Comparison of ENCODE assay signal across 1 cellular context in the genomic region with DNA sequence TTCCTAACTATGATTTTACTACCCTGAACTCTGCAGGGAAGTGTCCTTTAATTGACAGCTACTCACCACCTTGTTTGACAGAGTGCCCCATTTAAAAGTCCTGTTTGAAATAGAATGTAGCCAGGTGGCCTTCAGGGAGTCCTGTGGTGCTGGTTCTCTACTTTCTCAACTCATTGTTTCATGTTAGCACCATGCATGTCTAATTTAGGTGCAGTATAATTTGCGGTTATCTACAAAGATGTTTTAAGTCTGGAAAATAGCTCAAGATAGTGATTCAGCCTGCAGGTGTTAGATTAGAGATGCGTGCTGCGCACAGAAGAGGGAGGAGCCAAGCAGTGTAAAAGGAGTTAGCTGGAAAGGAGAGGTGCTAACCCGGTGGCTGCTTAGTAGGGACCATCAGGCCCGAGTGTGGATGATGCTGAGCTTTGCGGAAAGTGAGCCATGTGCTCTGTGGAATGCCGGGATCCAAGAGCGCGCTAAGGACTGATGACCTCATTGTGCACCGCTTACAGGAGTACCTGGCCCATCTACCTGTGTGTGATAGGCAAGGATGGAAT.
TF ChIP-seq lines count a peak whose summit lies in the region.

No MANE protein-coding gene starts in this region.

TF ChIP-seq in K562, 482 proteins besides CTCF, POLR2A, EP300 and RAD21 (continued from another document and continues in another):
- peak; percentile 60; the same call in 1 of the 2 replicates for TF ChIP-seq SMARCE1 (IDR thresholded peaks at IDR 0.05)
- TF ChIP-seq ZEB2 (IDR thresholded peaks at IDR 0.05): peak; percentile 80; the same call in 1 of the 2 replicates
- TF ChIP-seq NR2C1 (IDR thresholded peaks at IDR 0.05): no peak
- TF ChIP-seq NR2C1 (tag; IDR thresholded peaks at IDR 0.05): no peak
- TF ChIP-seq, protein P1, sequence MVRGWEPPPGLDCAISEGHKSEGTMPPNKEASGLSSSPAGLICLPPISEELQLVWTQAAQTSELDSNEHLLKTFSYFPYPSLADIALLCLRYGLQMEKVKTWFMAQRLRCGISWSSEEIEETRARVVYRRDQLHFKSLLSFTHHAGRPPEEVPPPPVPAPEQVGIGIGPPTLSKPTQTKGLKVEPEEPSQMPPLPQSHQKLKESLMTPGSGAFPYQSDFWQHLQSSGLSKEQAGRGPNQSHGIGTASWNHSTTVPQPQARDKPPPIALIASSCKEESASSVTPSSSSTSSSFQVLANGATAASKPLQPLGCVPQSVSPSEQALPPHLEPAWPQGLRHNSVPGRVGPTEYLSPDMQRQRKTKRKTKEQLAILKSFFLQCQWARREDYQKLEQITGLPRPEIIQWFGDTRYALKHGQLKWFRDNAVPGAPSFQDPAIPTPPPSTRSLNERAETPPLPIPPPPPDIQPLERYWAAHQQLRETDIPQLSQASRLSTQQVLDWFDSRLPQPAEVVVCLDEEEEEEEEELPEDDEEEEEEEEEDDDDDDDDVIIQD (CRISPR knock-in tag; IDR thresholded peaks at IDR 0.05): no peak
- TF ChIP-seq SAP30 (IDR thresholded peaks at IDR 0.05; ENCODE audit: borderline replicate concordance, insufficient read depth, low read depth, low read length, poor library complexity, severe bottlenecking): no peak
- TF ChIP-seq SRSF7 (optimal IDR thresholded peaks at IDR 0.05; ENCODE audit: low read depth, low read length): no peak
- TF ChIP-seq, protein P2, sequence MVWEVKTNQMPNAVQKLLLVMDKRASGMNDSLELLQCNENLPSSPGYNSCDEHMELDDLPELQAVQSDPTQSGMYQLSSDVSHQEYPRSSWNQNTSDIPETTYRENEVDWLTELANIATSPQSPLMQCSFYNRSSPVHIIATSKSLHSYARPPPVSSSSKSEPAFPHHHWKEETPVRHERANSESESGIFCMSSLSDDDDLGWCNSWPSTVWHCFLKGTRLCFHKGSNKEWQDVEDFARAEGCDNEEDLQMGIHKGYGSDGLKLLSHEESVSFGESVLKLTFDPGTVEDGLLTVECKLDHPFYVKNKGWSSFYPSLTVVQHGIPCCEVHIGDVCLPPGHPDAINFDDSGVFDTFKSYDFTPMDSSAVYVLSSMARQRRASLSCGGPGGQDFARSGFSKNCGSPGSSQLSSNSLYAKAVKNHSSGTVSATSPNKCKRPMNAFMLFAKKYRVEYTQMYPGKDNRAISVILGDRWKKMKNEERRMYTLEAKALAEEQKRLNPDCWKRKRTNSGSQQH (CRISPR knock-in tag; IDR thresholded peaks at IDR 0.05): no peak
- peak; percentile 72 for TF ChIP-seq KLF16 (IDR thresholded peaks at IDR 0.05)
- no peak for TF ChIP-seq POLR2AphosphoS2 (IDR thresholded peaks at IDR 0.05; ENCODE audit: low read length)
- TF ChIP-seq, protein P3, sequence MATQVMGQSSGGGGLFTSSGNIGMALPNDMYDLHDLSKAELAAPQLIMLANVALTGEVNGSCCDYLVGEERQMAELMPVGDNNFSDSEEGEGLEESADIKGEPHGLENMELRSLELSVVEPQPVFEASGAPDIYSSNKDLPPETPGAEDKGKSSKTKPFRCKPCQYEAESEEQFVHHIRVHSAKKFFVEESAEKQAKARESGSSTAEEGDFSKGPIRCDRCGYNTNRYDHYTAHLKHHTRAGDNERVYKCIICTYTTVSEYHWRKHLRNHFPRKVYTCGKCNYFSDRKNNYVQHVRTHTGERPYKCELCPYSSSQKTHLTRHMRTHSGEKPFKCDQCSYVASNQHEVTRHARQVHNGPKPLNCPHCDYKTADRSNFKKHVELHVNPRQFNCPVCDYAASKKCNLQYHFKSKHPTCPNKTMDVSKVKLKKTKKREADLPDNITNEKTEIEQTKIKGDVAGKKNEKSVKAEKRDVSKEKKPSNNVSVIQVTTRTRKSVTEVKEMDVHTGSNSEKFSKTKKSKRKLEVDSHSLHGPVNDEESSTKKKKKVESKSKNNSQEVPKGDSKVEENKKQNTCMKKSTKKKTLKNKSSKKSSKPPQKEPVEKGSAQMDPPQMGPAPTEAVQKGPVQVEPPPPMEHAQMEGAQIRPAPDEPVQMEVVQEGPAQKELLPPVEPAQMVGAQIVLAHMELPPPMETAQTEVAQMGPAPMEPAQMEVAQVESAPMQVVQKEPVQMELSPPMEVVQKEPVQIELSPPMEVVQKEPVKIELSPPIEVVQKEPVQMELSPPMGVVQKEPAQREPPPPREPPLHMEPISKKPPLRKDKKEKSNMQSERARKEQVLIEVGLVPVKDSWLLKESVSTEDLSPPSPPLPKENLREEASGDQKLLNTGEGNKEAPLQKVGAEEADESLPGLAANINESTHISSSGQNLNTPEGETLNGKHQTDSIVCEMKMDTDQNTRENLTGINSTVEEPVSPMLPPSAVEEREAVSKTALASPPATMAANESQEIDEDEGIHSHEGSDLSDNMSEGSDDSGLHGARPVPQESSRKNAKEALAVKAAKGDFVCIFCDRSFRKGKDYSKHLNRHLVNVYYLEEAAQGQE (CRISPR knock-in tag; IDR thresholded peaks at IDR 0.05; ENCODE audit: low read depth): no peak
- no peak for TF ChIP-seq RBM25 (IDR thresholded peaks at IDR 0.05; ENCODE audit: low read depth, low read length, severe bottlenecking)
- TF ChIP-seq, protein P4, sequence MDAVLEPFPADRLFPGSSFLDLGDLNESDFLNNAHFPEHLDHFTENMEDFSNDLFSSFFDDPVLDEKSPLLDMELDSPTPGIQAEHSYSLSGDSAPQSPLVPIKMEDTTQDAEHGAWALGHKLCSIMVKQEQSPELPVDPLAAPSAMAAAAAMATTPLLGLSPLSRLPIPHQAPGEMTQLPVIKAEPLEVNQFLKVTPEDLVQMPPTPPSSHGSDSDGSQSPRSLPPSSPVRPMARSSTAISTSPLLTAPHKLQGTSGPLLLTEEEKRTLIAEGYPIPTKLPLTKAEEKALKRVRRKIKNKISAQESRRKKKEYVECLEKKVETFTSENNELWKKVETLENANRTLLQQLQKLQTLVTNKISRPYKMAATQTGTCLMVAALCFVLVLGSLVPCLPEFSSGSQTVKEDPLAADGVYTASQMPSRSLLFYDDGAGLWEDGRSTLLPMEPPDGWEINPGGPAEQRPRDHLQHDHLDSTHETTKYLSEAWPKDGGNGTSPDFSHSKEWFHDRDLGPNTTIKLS (IDR thresholded peaks at IDR 0.05; ENCODE audit: borderline replicate concordance, low read depth): 0 out of 2 replicates have a peak, but pooled peaks have one; percentile 17
- no peak for TF ChIP-seq SETDB1 (IDR thresholded peaks at IDR 0.05; ENCODE audit: low read length)
- TF ChIP-seq ZSCAN29 (IDR thresholded peaks at IDR 0.05): no peak
- no peak for TF ChIP-seq NUFIP1 (IDR thresholded peaks at IDR 0.05; ENCODE audit: partially characterized antibody)
- TF ChIP-seq KDM1A (IDR thresholded peaks at IDR 0.05): peak; percentile 43 to 56; a peak in 2 of 4 replicates
- TF ChIP-seq HDAC3 (IDR thresholded peaks at IDR 0.05; ENCODE audit: borderline replicate concordance, partially characterized antibody): no peak
- TF ChIP-seq NCOA2 (IDR thresholded peaks at IDR 0.05; ENCODE audit: partially characterized antibody in 2 of 2): no peak
- TF ChIP-seq, protein P5, sequence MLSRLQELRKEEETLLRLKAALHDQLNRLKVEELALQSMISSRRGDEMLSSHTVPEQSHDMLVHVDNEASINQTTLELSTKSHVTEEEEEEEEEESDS (CRISPR knock-in tag; IDR thresholded peaks at IDR 0.05): no peak
- TF ChIP-seq, protein P6, sequence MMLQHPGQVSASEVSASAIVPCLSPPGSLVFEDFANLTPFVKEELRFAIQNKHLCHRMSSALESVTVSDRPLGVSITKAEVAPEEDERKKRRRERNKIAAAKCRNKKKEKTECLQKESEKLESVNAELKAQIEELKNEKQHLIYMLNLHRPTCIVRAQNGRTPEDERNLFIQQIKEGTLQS (IDR thresholded peaks at IDR 0.05): peak; percentile 44
- TF ChIP-seq, protein P6 (CRISPR knock-in tag; conservative IDR thresholded peaks at IDR 0.05): 0 out of 2 replicates have a peak, but pooled peaks have one; percentile 24
- no peak for TF ChIP-seq CREBBP (IDR thresholded peaks at IDR 0.05; ENCODE audit: low read depth, low read length)
- TF ChIP-seq ZNF699 (CRISPR knock-in tag; IDR thresholded peaks at IDR 0.05; ENCODE audit: insufficient replicate concordance): no peak
- TF ChIP-seq HMG20A (CRISPR knock-in tag; conservative IDR thresholded peaks at IDR 0.05): no peak
- TF ChIP-seq FOXJ2 (tag; IDR thresholded peaks at IDR 0.05): no peak
- TF ChIP-seq NFXL1 (CRISPR knock-in tag; IDR thresholded peaks at IDR 0.05): no peak
- peak; percentile 28 to 61; a peak in 2 of 4 replicates for TF ChIP-seq SIN3A (IDR thresholded peaks at IDR 0.05; ENCODE audit: borderline replicate concordance in 2 of 2, control insufficient read depth in 1 of 2, low read depth in 2 of 2, low read length in 2 of 2)
- TF ChIP-seq, protein P7, sequence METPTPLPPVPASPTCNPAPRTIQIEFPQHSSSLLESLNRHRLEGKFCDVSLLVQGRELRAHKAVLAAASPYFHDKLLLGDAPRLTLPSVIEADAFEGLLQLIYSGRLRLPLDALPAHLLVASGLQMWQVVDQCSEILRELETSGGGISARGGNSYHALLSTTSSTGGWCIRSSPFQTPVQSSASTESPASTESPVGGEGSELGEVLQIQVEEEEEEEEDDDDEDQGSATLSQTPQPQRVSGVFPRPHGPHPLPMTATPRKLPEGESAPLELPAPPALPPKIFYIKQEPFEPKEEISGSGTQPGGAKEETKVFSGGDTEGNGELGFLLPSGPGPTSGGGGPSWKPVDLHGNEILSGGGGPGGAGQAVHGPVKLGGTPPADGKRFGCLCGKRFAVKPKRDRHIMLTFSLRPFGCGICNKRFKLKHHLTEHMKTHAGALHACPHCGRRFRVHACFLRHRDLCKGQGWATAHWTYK (CRISPR knock-in tag; IDR thresholded peaks at IDR 0.05): no peak
- TF ChIP-seq ETV6 (IDR thresholded peaks at IDR 0.05; ENCODE audit: borderline replicate concordance in 1 of 2, low read depth in 2 of 2, low read length in 1 of 2): no peak
- no peak for TF ChIP-seq ETV6 (CRISPR knock-in tag; IDR thresholded peaks at IDR 0.05; ENCODE audit: borderline replicate concordance)
- no peak for TF ChIP-seq ZNF551 (CRISPR knock-in tag; IDR thresholded peaks at IDR 0.05)
- TF ChIP-seq NFE2L1 (tag; IDR thresholded peaks at IDR 0.05; ENCODE audit: borderline replicate concordance, low read depth): no peak
- TF ChIP-seq BRD9 (IDR thresholded peaks at IDR 0.05; ENCODE audit: low read depth, partially characterized antibody): no peak
- no peak for TF ChIP-seq HNRNPK (IDR thresholded peaks at IDR 0.05; ENCODE audit: low read depth, low read length, poor library complexity, severe bottlenecking)
- no peak for TF ChIP-seq GATAD2B (IDR thresholded peaks at IDR 0.05; ENCODE audit: borderline replicate concordance)
- TF ChIP-seq PRPF4 (IDR thresholded peaks at IDR 0.05; ENCODE audit: insufficient read depth, low read depth, low read length, poor library complexity, severe bottlenecking): no peak
- no peak for TF ChIP-seq OTX1 (CRISPR knock-in tag; IDR thresholded peaks at IDR 0.05)
- TF ChIP-seq ZKSCAN8 (CRISPR knock-in tag; IDR thresholded peaks at IDR 0.05): no peak
- TF ChIP-seq, protein P8, sequence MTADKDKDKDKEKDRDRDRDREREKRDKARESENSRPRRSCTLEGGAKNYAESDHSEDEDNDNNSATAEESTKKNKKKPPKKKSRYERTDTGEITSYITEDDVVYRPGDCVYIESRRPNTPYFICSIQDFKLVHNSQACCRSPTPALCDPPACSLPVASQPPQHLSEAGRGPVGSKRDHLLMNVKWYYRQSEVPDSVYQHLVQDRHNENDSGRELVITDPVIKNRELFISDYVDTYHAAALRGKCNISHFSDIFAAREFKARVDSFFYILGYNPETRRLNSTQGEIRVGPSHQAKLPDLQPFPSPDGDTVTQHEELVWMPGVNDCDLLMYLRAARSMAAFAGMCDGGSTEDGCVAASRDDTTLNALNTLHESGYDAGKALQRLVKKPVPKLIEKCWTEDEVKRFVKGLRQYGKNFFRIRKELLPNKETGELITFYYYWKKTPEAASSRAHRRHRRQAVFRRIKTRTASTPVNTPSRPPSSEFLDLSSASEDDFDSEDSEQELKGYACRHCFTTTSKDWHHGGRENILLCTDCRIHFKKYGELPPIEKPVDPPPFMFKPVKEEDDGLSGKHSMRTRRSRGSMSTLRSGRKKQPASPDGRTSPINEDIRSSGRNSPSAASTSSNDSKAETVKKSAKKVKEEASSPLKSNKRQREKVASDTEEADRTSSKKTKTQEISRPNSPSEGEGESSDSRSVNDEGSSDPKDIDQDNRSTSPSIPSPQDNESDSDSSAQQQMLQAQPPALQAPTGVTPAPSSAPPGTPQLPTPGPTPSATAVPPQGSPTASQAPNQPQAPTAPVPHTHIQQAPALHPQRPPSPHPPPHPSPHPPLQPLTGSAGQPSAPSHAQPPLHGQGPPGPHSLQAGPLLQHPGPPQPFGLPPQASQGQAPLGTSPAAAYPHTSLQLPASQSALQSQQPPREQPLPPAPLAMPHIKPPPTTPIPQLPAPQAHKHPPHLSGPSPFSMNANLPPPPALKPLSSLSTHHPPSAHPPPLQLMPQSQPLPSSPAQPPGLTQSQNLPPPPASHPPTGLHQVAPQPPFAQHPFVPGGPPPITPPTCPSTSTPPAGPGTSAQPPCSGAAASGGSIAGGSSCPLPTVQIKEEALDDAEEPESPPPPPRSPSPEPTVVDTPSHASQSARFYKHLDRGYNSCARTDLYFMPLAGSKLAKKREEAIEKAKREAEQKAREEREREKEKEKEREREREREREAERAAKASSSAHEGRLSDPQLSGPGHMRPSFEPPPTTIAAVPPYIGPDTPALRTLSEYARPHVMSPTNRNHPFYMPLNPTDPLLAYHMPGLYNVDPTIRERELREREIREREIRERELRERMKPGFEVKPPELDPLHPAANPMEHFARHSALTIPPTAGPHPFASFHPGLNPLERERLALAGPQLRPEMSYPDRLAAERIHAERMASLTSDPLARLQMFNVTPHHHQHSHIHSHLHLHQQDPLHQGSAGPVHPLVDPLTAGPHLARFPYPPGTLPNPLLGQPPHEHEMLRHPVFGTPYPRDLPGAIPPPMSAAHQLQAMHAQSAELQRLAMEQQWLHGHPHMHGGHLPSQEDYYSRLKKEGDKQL (CRISPR knock-in tag; IDR thresholded peaks at IDR 0.05; ENCODE audit: borderline replicate concordance): no peak
- TF ChIP-seq RCOR1 (IDR thresholded peaks at IDR 0.05; ENCODE audit: borderline replicate concordance in 1 of 2, low read depth in 2 of 2, low read length in 2 of 2): peak in 1 of 2 experiments; percentile 48; a peak in 3 of 4 replicates
- TF ChIP-seq JUN (IDR thresholded peaks at IDR 0.05; ENCODE audit: borderline replicate concordance, low read depth, low read length): no peak
- no peak for TF ChIP-seq JUN (CRISPR knock-in tag; IDR thresholded peaks at IDR 0.05; ENCODE audit: borderline replicate concordance)
- TF ChIP-seq TEAD1 (CRISPR knock-in tag; IDR thresholded peaks at IDR 0.05): no peak
- TF ChIP-seq, protein P9, sequence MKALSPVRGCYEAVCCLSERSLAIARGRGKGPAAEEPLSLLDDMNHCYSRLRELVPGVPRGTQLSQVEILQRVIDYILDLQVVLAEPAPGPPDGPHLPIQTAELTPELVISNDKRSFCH (CRISPR knock-in tag; IDR thresholded peaks at IDR 0.05): no peak
- TF ChIP-seq, protein P9 (tag; IDR thresholded peaks at IDR 0.05): no peak
- no peak for TF ChIP-seq TCFL5 (CRISPR knock-in tag; conservative IDR thresholded peaks at IDR 0.05)
- TF ChIP-seq NR3C1 (CRISPR knock-in tag; IDR thresholded peaks at IDR 0.05): no peak
- no peak for TF ChIP-seq KLF10 (CRISPR knock-in tag; IDR thresholded peaks at IDR 0.05)
- TF ChIP-seq HDAC1 (IDR thresholded peaks at IDR 0.05): peak in 1 of 2 experiments; percentile 82; a peak in 2 of 4 replicates
- no peak for TF ChIP-seq ZNF766 (CRISPR knock-in tag; conservative IDR thresholded peaks at IDR 0.05)
